ENCODE assay signal across 25 cellular contexts in the genomic region with DNA sequence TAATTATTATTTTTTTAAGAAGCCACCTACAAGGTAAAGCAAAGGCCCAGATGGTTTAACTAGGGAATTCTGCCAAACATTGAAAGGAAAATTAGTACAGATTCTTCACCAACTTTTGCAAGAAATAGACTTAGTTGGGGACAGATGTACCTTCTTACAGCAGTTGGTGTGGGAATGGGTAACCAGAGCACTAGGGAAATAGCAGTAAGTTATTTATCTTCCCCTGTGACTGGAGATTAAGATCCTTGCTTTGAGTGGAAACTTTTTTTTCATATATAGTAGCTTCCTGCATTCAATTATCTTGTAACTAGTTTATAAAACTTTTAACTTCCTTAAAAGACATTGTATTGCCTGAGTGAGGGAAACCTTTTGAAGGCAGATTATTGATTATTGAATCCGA.
"Had no signal": no experiment of that assay in that cellular context is flagged by ENCODE, and none has a peak within 500 bp of the region (broad histone marks: within the 10 kb centered on the region; RNA-seq: fewer than 3 reads in every experiment).

No MANE protein-coding gene starts in this region.

- H3K27ac Mint-ChIP-seq: activated CD4-positive, alpha-beta T cell treated with anti-CD3 and anti-CD28 coated beads, Interleukin-2, amount 10 ng/mL, durations not matched to agents 7 days and 5 days; activated CD8-positive, alpha-beta T cell treated with anti-CD3 and anti-CD28 coated beads, Interleukin-2, amount 10 ng/mL, durations not matched to agents 7 days and 5 days; activated naive CD4-positive, alpha-beta T cell treated with anti-CD3 and anti-CD28 coated beads, Interleukin-2, amount 50 U/mL, for 72 hours; activated T-helper 1 cell treated with anti-CD3 and anti-CD28 coated beads, Interleukin-12 subunit alpha, Interleukin-12 subunit beta, Interleukin-2, Interleukin-4 antibody, amounts not matched to agents 30 ng/mL and 10 ng/mL and 1 ng/mL, durations not matched to agents 14 hours and 24 hours and 36 hours; memory B cell had no signal

- ATAC-seq: activated CD8-positive, alpha-beta T cell treated with anti-CD3 and anti-CD28 coated beads, Interleukin-2, amount 10 ng/mL, durations not matched to agents 7 days and 5 days; activated naive CD4-positive, alpha-beta T cell treated with anti-CD3 and anti-CD28 coated beads, Interleukin-2, amount 50 U/mL, for 72 hours; gastroesophageal sphincter; left cardiac atrium had no signal

- H3K36me3 ChIP-seq: gastroesophageal sphincter, pancreas, thoracic aorta, upper lobe of left lung, WERI-Rb-1 had no signal

- FAIRE-seq: islet of Langerhans had no signal

- H3K27me3 ChIP-seq: esophagus squamous epithelium, gastroesophageal sphincter, pancreas, upper lobe of left lung had no signal

- H3K4me3 ChIP-seq: esophagus squamous epithelium, gastroesophageal sphincter, pancreas, psoas muscle, thoracic aorta, upper lobe of left lung had no signal

- H3K27me3 Mint-ChIP-seq: activated CD4-positive, alpha-beta T cell treated with anti-CD3 and anti-CD28 coated beads, Interleukin-2, amount 10 ng/mL, durations not matched to agents 7 days and 5 days; memory B cell had no signal

- DNase-seq: activated CD4-positive, alpha-beta T cell treated with anti-CD3 and anti-CD28 coated beads, Interleukin-2, amount 10 ng/mL, durations not matched to agents 7 days and 5 days; activated CD4-positive, CD25-positive, alpha-beta regulatory T cell treated with anti-CD3 and anti-CD28 coated beads, Interleukin-2, amount 50 U/mL, for 72 hours; activated CD8-positive, alpha-beta T cell treated with anti-CD3 and anti-CD28 coated beads, Interleukin-2, amount 10 ng/mL, durations not matched to agents 7 days and 5 days; activated gamma-delta T cell; aorta; effector CD8-positive, alpha-beta T cell; esophagus squamous epithelium; head of caudate nucleus; left cardiac atrium; pancreas; psoas muscle; right cardiac atrium; stimulated activated CD4-positive, alpha-beta T cell treated with anti-CD3 and anti-CD28 coated beads, Interleukin-4, amount 100 ng/mL, for 24 hours; stimulated activated naive CD4-positive, alpha-beta T cell treated with Interleukin-2 at 50 U/mL for 16 hours; T1000; upper lobe of left lung; WERI-Rb-1 had no signal

- H3K9me3 ChIP-seq: esophagus squamous epithelium, pancreas, thoracic aorta, upper lobe of left lung had no signal

- H3K4me3 Mint-ChIP-seq: activated CD4-positive, alpha-beta T cell treated with anti-CD3 and anti-CD28 coated beads, Interleukin-2, amount 10 ng/mL, durations not matched to agents 7 days and 5 days; activated CD8-positive, alpha-beta T cell treated with anti-CD3 and anti-CD28 coated beads, Interleukin-2, amount 10 ng/mL, durations not matched to agents 7 days and 5 days; activated T-helper 1 cell treated with anti-CD3 and anti-CD28 coated beads, Interleukin-12 subunit alpha, Interleukin-12 subunit beta, Interleukin-2, Interleukin-4 antibody, amounts not matched to agents 30 ng/mL and 10 ng/mL and 1 ng/mL, durations not matched to agents 14 hours and 24 hours and 36 hours; brain; memory B cell; nephron had no signal

- H3K27ac ChIP-seq: esophagus squamous epithelium, pancreas, thoracic aorta, upper lobe of left lung, WERI-Rb-1 had no signal
